In genomic region chr4:121824171-121824527, GRCh38 we compare ENCODE assay signal across 1 cellular context.
TF ChIP-seq lines count a peak whose summit lies in the region.

No MANE protein-coding gene starts in this region.

TF ChIP-seq in GM12878, 131 proteins besides CTCF, POLR2A, EP300 and RAD21:
- TF ChIP-seq EED (IDR thresholded peaks at IDR 0.05; ENCODE audit: low read depth) (no peak), RAD51 (IDR thresholded peaks at IDR 0.05) (peak; percentile 39; the same call in 1 of the 2 replicates), IKZF2 (IDR thresholded peaks at IDR 0.05) (0 out of 4 replicates have a peak, but pooled peaks of 1 of the 2 experiments have one; percentile 3), HDAC2 (IDR thresholded peaks at IDR 0.05) (no peak), EZH2 (IDR thresholded peaks at IDR 0.05; ENCODE audit: borderline replicate concordance, control insufficient read depth, low read depth, low read length) (no peak), TARDBP (IDR thresholded peaks at IDR 0.05; ENCODE audit: borderline replicate concordance) (no peak)
